In the genomic region with DNA sequence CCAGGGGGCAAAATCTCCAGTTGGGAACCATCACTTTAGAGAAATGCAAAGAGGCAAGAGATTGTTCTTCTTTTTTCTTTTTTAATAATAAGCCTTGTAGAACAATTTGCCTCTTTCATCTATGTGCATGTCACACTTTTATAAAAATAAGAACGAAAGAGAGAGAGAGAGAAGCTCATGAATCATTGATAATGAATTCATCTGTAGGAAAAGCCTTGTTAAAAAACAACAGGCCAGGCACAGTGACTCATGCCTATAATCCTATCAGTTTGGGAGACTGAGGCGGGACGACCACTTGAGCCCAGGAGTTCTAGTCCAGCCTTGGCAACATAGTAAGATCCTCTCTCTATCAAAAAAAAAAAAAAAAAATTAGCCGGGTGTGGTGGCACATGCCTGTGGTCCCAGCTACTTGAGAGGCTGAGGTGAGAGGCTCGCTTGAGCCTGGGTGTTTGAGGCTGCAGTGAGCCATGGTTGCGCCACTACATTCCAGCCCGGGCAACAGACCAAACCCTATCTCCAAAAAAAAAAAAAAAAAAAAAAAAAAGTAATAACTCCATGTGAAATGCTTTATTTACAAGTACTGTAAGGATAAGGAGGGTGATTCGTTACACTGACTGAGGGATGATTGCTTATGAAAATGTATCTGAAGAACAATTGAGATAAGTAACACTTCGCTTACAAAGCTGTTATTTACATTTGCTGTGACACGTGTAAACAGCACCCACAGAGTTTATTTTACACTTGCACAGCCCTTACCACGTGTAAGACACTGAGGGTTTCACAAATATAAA, we compare ENCODE assay signal across 8 cellular contexts. TPM values are rescaled to one million over a fixed set of nuclear protein-coding genes. Genes with fewer than 3 reads are reported as not detected.
A peak's percentile ranks its signal among the peaks of the same experiment; 100 is the strongest.
DNase-seq lines count a peak whose midpoint lies in the region; TF ChIP-seq lines count a peak whose summit lies in the region.

No MANE protein-coding gene starts in this region.

- intact Hi-C loops in spleen (cut with DNase I; ENCODE audit: low total_unique reads) = no loop called here

- DNase-seq in HFFc6 (peak; percentile 85), astrocyte of the spinal cord (ENCODE audit: low read depth, low spot score) (peak; percentile 67), right atrium auricular region (ENCODE audit: low spot score) (peak; percentile 75), spleen (no peak), SIG-M5 treated with dmso at 0.1 percent for 504 hours (lab: John Stamatoyannopoulos, UW; ENCODE audit: unreplicated experiment) (no peak), NCI-H1092 (lab: John Stamatoyannopoulos, UW) (no peak), T-helper 1 cell (no peak)

- H3K9me3 Mint-ChIP-seq in HFFc6 = no peaks in the 10 kb centered on the region

- WGBS in spleen, 5 donors = 71 to 84% (median 80%) methylated on average over 11 of the region's 11 CpGs

- H3K36me3 Mint-ChIP-seq in HFFc6 (ENCODE audit: low read depth) = no peaks in the 10 kb centered on the region

- H3K27ac ChIP-seq in right atrium auricular region (peak overlapping the region; percentile 66 to 87), temporal lobe (ENCODE audit: low read depth, low read length) (peak overlapping the region; percentile 85), spleen (no peak overlapping the region)

- peaks cover 40% of the 10 kb centered on the region for H3K4me1 Mint-ChIP-seq in HFFc6 (ENCODE audit: low read depth)

- TF ChIP-seq CTCF in HFFc6 (IDR thresholded peaks at IDR 0.05) (no peak), astrocyte of the spinal cord (IDR thresholded peaks at IDR 0.05; ENCODE audit: low read depth, low read length) (no peak), right atrium auricular region (IDR thresholded peaks at IDR 0.05) (no peak), spleen (IDR thresholded peaks at IDR 0.05 in 8 of 11, conservative IDR thresholded peaks at IDR 0.05 in 3 of 11) (no peak)

- H3K27ac Mint-ChIP-seq in HFFc6 = peak overlapping the region; percentile 90

- in situ Hi-C loops in astrocyte of the spinal cord (cut with HindIII; ENCODE audit: low sequenced_read_pairs) = no loop called here

- H3K4me3 Mint-ChIP-seq in HFFc6 = peak overlapping the region; percentile 62

- H3K9me3 ChIP-seq in right atrium auricular region (no peaks in the 10 kb centered on the region), spleen (no peaks in the 10 kb centered on the region)

- H3K27me3 Mint-ChIP-seq in HFFc6 (ENCODE audit: insufficient read depth) = no peaks in the 10 kb centered on the region

- H3K4me3 ChIP-seq in astrocyte of the spinal cord (ENCODE audit: low read depth, low read length) (no peak overlapping the region), right atrium auricular region (no peak overlapping the region), spleen (no peak overlapping the region)

- H3K27me3 ChIP-seq in right atrium auricular region (no peaks in the 10 kb centered on the region), spleen (replicated peaks in 1 of 7) (peaks cover 0 to 9% (median 0%) of the 10 kb centered on the region in 7 donors)

- TF ChIP-seq POLR2A in spleen (IDR thresholded peaks at IDR 0.05) = no peak

- H3K36me3 ChIP-seq in right atrium auricular region (no peaks in the 10 kb centered on the region), spleen (no peaks in the 10 kb centered on the region)

- H3K4me1 ChIP-seq in right atrium auricular region (peaks cover 0 to 42% of the 10 kb centered on the region in 2 donors), spleen (no peaks in the 10 kb centered on the region)

RNA-seq across cellular contexts. Expression of gene CCN5, which starts 6.0 kb away (rescaled TPM):
- under 1 TPM in 1 of 6 experiments, not detected in 5; 0.14 TPM for total RNA-seq in HFFc6 (2021; fragmentation: NEBNext Ultra II Directional; extraction: Animal tissue kit (Norgen Biotek cat#: 25700))
- total RNA-seq in right atrium auricular region (100 to 1,000 TPM in 1 of 2 donors, 10 to 100 TPM in 1; 85.1 to 118 TPM), temporal lobe (not detected), spleen (1 to 10 TPM in 4 of 7 donors, under 1 TPM in 2, not detected in 1; 0.51 to 7.4 (median 1.5) TPM)
- 10 to 100 TPM in 1 of 3 donors, 1 to 10 TPM in 2; 1.3 to 10.6 (median 5.7) TPM for polyA plus RNA-seq in spleen

RNA-seq across cellular contexts. Expression of gene KCNK15, which starts 24.5 kb away (rescaled TPM):
- total RNA-seq in HFFc6 (2021; fragmentation: NEBNext Ultra II Directional; extraction: Animal tissue kit (Norgen Biotek cat#: 25700)) = under 1 TPM in 5 of 6 experiments, not detected in 1; 0.07 to 0.28 (median 0.21) TPM
- total RNA-seq in right atrium auricular region = 1 to 10 TPM; 1.4 to 3.7 TPM
- not detected for total RNA-seq in temporal lobe
- total RNA-seq in spleen = under 1 TPM in 5 of 7 donors, not detected in 2; 0.17 to 0.92 (median 0.47) TPM
- polyA plus RNA-seq in spleen = under 1 TPM in 2 of 3 donors, not detected in 1; 0.06 to 0.08 TPM

Comparison
In these comparisons a context has a peak if more than half of its experiments do, and no peak if none do; other contexts are left out.
1. DNase-seq: peak in HFFc6 (single experiment), astrocyte of the spinal cord (single experiment) and right atrium auricular region (single experiment); none in spleen (single experiment), SIG-M5 treated with dmso at 0.1 percent for 504 hours (single experiment), NCI-H1092 (single experiment) and T-helper 1 cell (0 of 5).
2. H3K27ac ChIP-seq: peak in right atrium auricular region (2 of 2) and temporal lobe (single experiment); none in spleen (0 of 8).
3. RNA of gene CCN5, which starts 6.0 kb away (total RNA-seq): 85.1 to 118 TPM in right atrium auricular region; 0.51 to 7.4 TPM in spleen, 0.14 TPM in HFFc6 and not detected in temporal lobe (single experiment); every median in the first group is over 10 times any median in the second.